ENCODE assay signal across 18 cellular contexts in genomic region chr3:19541284-19541683, GRCh38.
"Had no signal": no experiment of that assay in that cellular context is flagged by ENCODE, and none has a peak within 500 bp of the region (broad histone marks: within the 10 kb centered on the region; RNA-seq: fewer than 3 reads in every experiment).

No MANE protein-coding gene starts in this region.

- H3K9me3 ChIP-seq: gastrocnemius medialis, heart left ventricle had no signal

- H3K27ac Mint-ChIP-seq: activated CD8-positive, alpha-beta T cell treated with anti-CD3 and anti-CD28 coated beads for 36 hours; endodermal cell; immature natural killer cell; nephron had no signal

- H3K4me3 Mint-ChIP-seq: activated CD8-positive, alpha-beta T cell treated with anti-CD3 and anti-CD28 coated beads for 36 hours; activated T-cell treated with anti-CD3 and anti-CD28 coated beads, Interleukin-2, amount 50 U/mL, for 4 hours; endodermal cell; immature natural killer cell; nephron had no signal

- H3K4me1 ChIP-seq: gastrocnemius medialis, heart left ventricle had no signal

- DNase-seq: activated CD4-positive, alpha-beta T cell treated with anti-CD3 and anti-CD28 coated beads for 4 hours; activated CD8-positive, alpha-beta T cell treated with anti-CD3 and anti-CD28 coated beads for 36 hours; activated effector memory CD4-positive, alpha-beta T cell treated with Interleukin-2 at 50 U/mL for 16 hours; activated naive CD4-positive, alpha-beta T cell treated with anti-CD3 and anti-CD28 coated beads, Interleukin-2, amount 50 U/mL, for 16 hours; activated T-cell treated with anti-CD3 and anti-CD28 coated beads, Interleukin-2, amount 50 U/mL, for 4 hours; dermis blood vessel endothelial cell; endodermal cell; erythroblast; gastrocnemius medialis; heart left ventricle; immature natural killer cell; nucleus accumbens; posterior cingulate gyrus; retina; stimulated activated CD4-positive, alpha-beta T cell treated with anti-CD3 and anti-CD28 coated beads, Interleukin-4, amount 100 ng/mL, for 1 hour; stimulated activated naive CD8-positive, alpha-beta T cell treated with anti-CD3 and anti-CD28 coated beads, Interleukin-15, Interleukin-2, amounts not matched to agents 100 U/mL and 50 U/mL, for 24 hours; trophoblast cell had no signal

- H3K36me3 ChIP-seq: gastrocnemius medialis, heart left ventricle had no signal

- H3K4me3 ChIP-seq: gastrocnemius medialis, heart left ventricle had no signal

- H3K27ac ChIP-seq: gastrocnemius medialis, heart left ventricle had no signal

- H3K9me3 Mint-ChIP-seq: activated CD8-positive, alpha-beta T cell treated with anti-CD3 and anti-CD28 coated beads for 36 hours; activated T-cell treated with anti-CD3 and anti-CD28 coated beads, Interleukin-2, amount 50 U/mL, for 4 hours; endodermal cell; immature natural killer cell; nephron had no signal

- H3K27me3 ChIP-seq: gastrocnemius medialis, heart left ventricle had no signal

- H3K4me1 Mint-ChIP-seq: endodermal cell had no signal

- ATAC-seq: activated CD8-positive, alpha-beta T cell treated with anti-CD3 and anti-CD28 coated beads for 36 hours; activated T-cell treated with anti-CD3 and anti-CD28 coated beads, Interleukin-2, amount 50 U/mL, for 4 hours; gastrocnemius medialis; heart left ventricle; stimulated activated naive CD8-positive, alpha-beta T cell treated with anti-CD3 and anti-CD28 coated beads, Interleukin-15, Interleukin-2, amounts not matched to agents 100 U/mL and 50 U/mL, for 24 hours had no signal

- H3K27me3 Mint-ChIP-seq: activated CD8-positive, alpha-beta T cell treated with anti-CD3 and anti-CD28 coated beads for 36 hours had no signal
